Comparison of ENCODE assay signal across 10 cellular contexts in the genomic region with DNA sequence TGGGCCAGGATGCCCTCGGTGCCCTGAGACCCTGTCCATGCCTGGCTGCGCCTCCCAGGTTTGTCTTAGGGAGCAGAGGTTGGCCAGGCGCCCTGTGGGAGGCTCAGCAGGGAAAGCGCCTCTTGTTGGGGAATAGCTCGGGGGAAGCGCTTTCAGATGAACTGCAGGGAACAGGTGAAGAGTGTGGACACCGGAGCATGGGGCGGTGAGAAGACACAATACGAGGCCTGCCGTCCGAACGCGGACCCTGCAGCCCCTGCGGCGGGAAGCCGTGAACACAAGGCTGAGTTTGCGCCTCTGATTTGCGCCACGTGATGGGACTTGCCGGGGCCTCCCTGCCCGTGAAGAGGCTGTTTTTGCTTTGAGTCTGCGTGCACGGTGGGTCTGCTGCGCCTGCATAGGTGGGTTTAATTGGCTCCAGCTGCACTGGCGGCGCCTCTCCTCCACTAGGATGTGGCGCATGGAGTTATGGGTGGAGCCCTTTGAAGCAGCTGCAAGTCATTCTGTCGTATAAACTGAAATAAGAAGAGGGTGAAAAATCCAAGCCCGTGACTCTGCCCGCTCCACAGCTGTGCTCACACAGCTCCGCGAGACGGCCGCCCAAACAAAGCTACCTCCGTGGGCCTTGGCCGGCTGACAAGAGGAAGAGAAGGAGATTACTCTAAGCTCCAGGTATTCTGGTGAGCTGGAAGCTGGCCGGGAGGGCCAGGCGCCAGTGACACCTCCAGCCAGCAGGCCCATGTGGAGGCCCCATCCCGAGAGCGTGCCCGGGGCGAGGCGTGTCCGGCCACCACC.
DNase-seq lines count a peak whose midpoint lies in the region; ATAC-seq and TF ChIP-seq lines count a peak whose summit lies in the region.
"Had no signal": no experiment of that assay in that cellular context is flagged by ENCODE, and none has a peak within 500 bp of the region (broad histone marks: within the 10 kb centered on the region; RNA-seq: fewer than 3 reads in every experiment).

No MANE protein-coding gene starts in this region.

- H3K18ac ChIP-seq in trophoblast cell (ENCODE audit: low read length): no peak overlapping the region

- no TSS peak for BruUV-seq in A673 (replicated peaks; lab: Mats Ljungman, UMichigan)

- H3K4ac ChIP-seq in trophoblast cell (ENCODE audit: low read depth, low read length): no peak overlapping the region

- peaks cover 6% of the 10 kb centered on the region for H3K9me3 ChIP-seq in A673 (ENCODE audit: low read depth, low read length, poor library complexity, severe bottlenecking)
- H3K9me3 ChIP-seq in trophoblast cell (ENCODE audit: insufficient read depth, low read depth, low read length): peaks cover 22% of the 10 kb centered on the region

- DNase-seq in COR-L47 (lab: John Stamatoyannopoulos, UW) (peak; percentile 98), NCI-H2029 treated with DMSO at 0.1 percent for 48 hours (lab: John Stamatoyannopoulos, UW) (peak; percentile 32), epithelial cell of prostate (ENCODE audit: low read depth, low spot score) (peak; percentile 29), A673 (ENCODE audit: low spot score) (no peak), trophoblast cell (no peak)
- no peak for DNase-seq in stimulated activated CD4-positive, alpha-beta T cell treated with anti-CD3 and anti-CD28 coated beads, Interleukin-4, amount 100 ng/mL, for 4 hours
- DNase-seq in effector memory CD8-positive, alpha-beta T cell: no peak
- DNase-seq: cortex of kidney had no signal

- no peak overlapping the region for H3K4me3 ChIP-seq in A673 (ENCODE audit: low read depth, low read length, poor library complexity, severe bottlenecking)
- H3K4me3 ChIP-seq in trophoblast cell (ENCODE audit: low read depth, low read length): no peak overlapping the region

- no peak overlapping the region for H4K91ac ChIP-seq in trophoblast cell (ENCODE audit: low read depth, low read length)

- H3K27ac ChIP-seq in epithelial cell of prostate (no peak overlapping the region), A673 (ENCODE audit: low read depth, low read length, poor library complexity, severe bottlenecking) (no peak overlapping the region), trophoblast cell (ENCODE audit: low read depth, low read length) (no peak overlapping the region)

- peak overlapping the region; percentile 93 to 98 (median 95) for H3K27ac Mint-ChIP-seq in nephron
- peak overlapping the region in 1 of 2 donors; percentile 31 for H3K27ac Mint-ChIP-seq in effector memory CD8-positive, alpha-beta T cell
- H3K27ac Mint-ChIP-seq: stimulated activated naive CD8-positive, alpha-beta T cell treated with anti-CD3 and anti-CD28 coated beads, Interleukin-15, Interleukin-2, amounts not matched to agents 100 ng/mL and 50 ng/mL, for 24 hours had no signal

- no peak overlapping the region for H2AK5ac ChIP-seq in trophoblast cell (ENCODE audit: low read length)

- WGBS in trophoblast cell (ENCODE audit: extremely low coverage, insufficient coverage, insufficient read length): no CpG with 5 or more reads among the region's 44 CpGs

- peaks cover 4% of the 10 kb centered on the region for H3K4me1 ChIP-seq in A673 (ENCODE audit: insufficient read depth, low read length, poor library complexity, severe bottlenecking)
- no peaks in the 10 kb centered on the region for H3K4me1 ChIP-seq in trophoblast cell (ENCODE audit: control insufficient read depth in 1 of 2, insufficient read depth in 2 of 2, low read length in 2 of 2)

- peak overlapping the region; percentile 41 to 70 (median 69) for H3K4me3 Mint-ChIP-seq in nephron
- H3K4me3 Mint-ChIP-seq in effector memory CD8-positive, alpha-beta T cell: no peak overlapping the region
- H3K4me3 Mint-ChIP-seq: stimulated activated naive CD8-positive, alpha-beta T cell treated with anti-CD3 and anti-CD28 coated beads, Interleukin-15, Interleukin-2, amounts not matched to agents 100 ng/mL and 50 ng/mL, for 24 hours had no signal

- no peaks in the 10 kb centered on the region for H3K79me2 ChIP-seq in trophoblast cell (ENCODE audit: control insufficient read depth, insufficient read depth, low read length, poor library complexity)

- no peak overlapping the region for H3K9ac ChIP-seq in trophoblast cell (ENCODE audit: low read length)

- H3K27me3 ChIP-seq in A673 (replicated peaks; ENCODE audit: insufficient read depth, low read depth, low read length, poor library complexity) (no peaks in the 10 kb centered on the region), trophoblast cell (ENCODE audit: insufficient read depth, low read length) (no peaks in the 10 kb centered on the region)

- peaks cover 5% of the 10 kb centered on the region for H3K27me3 Mint-ChIP-seq in nephron (ENCODE audit: low read depth)
- H3K27me3 Mint-ChIP-seq in effector memory CD8-positive, alpha-beta T cell: peaks cover 8 to 11% of the 10 kb centered on the region in 2 donors
- H3K27me3 Mint-ChIP-seq: stimulated activated naive CD8-positive, alpha-beta T cell treated with anti-CD3 and anti-CD28 coated beads, Interleukin-15, Interleukin-2, amounts not matched to agents 100 ng/mL and 50 ng/mL, for 24 hours had no signal

- H4K12ac ChIP-seq in trophoblast cell (ENCODE audit: low read depth, low read length): no peak overlapping the region

- ATAC-seq in effector memory CD8-positive, alpha-beta T cell (replicated peaks): no peak

- H3K9me3 Mint-ChIP-seq in nephron: peaks cover 11% of the 10 kb centered on the region
- H3K9me3 Mint-ChIP-seq in effector memory CD8-positive, alpha-beta T cell: peaks cover 8 to 22% of the 10 kb centered on the region in 2 donors

- H2BK120ac ChIP-seq in trophoblast cell (ENCODE audit: insufficient read depth, low read length, poor library complexity): no peak overlapping the region

- no peak overlapping the region for H2BK5ac ChIP-seq in trophoblast cell (ENCODE audit: low read depth, low read length, poor library complexity)

- intact Hi-C loops in A673 (cut with micrococcal nuclease; ENCODE audit: unreplicated experiment): no loop called here

- H3K23ac ChIP-seq in trophoblast cell (ENCODE audit: low read length): no peak overlapping the region

- POLR2A ChIA-PET in A673 (lab: Charles Lee; ENCODE audit: low non-redundant PET): no interaction called here

- no peaks in the 10 kb centered on the region for H3K79me1 ChIP-seq in trophoblast cell (ENCODE audit: low read length)

- H3K36me3 ChIP-seq in A673 (ENCODE audit: insufficient read depth, low read length, poor library complexity, severe bottlenecking): no peaks in the 10 kb centered on the region
- H3K36me3 ChIP-seq in trophoblast cell (ENCODE audit: control insufficient read depth in 1 of 2, insufficient read depth in 2 of 2, low read length in 2 of 2): no peaks in the 10 kb centered on the region

- no peak overlapping the region for H2BK12ac ChIP-seq in trophoblast cell (ENCODE audit: low read length)

- no peak overlapping the region for H4K8ac ChIP-seq in trophoblast cell (ENCODE audit: low read depth, low read length)

- H3K4me1 Mint-ChIP-seq in nephron: peaks cover 52% of the 10 kb centered on the region
- H3K4me1 Mint-ChIP-seq in effector memory CD8-positive, alpha-beta T cell (ENCODE audit: low read depth in 2 of 2): peaks cover 0 to 4% of the 10 kb centered on the region in 2 donors

- TF ChIP-seq CTCF in nephron (IDR thresholded peaks at IDR 0.05; ENCODE audit: unreplicated experiment in 3 of 3) (peak in 1 of 3 experiments; percentile 8), A673 (conservative IDR thresholded peaks at IDR 0.05; ENCODE audit: low read depth, low read length) (no peak)

- no peak overlapping the region for H3K4me2 ChIP-seq in trophoblast cell (ENCODE audit: low read length)

- H3K36me3 Mint-ChIP-seq in nephron (ENCODE audit: low read depth): peaks cover 7% of the 10 kb centered on the region
- H3K36me3 Mint-ChIP-seq in effector memory CD8-positive, alpha-beta T cell (ENCODE audit: insufficient read depth): peaks cover 3% of the 10 kb centered on the region

- CTCF ChIA-PET in A673 (lab: Charles Lee): no interaction called here

- no peak overlapping the region for H3K14ac ChIP-seq in trophoblast cell (ENCODE audit: low read length)

- no peak overlapping the region for H2AFZ ChIP-seq in trophoblast cell (ENCODE audit: insufficient read depth, low read length, poor library complexity)

Comparison
In these comparisons a context has a peak if more than half of its experiments do, and no peak if none do; other contexts are left out.
1. DNase-seq: peak in COR-L47 (single experiment), NCI-H2029 treated with DMSO at 0.1 percent for 48 hours (single experiment) and epithelial cell of prostate (single experiment); none in stimulated activated CD4-positive, alpha-beta T cell treated with anti-CD3 and anti-CD28 coated beads, Interleukin-4, amount 100 ng/mL, for 4 hours (0 of 2), effector memory CD8-positive, alpha-beta T cell (0 of 3), A673 (single experiment) and trophoblast cell (0 of 2).
2. H3K4me3 Mint-ChIP-seq: peak in nephron (3 of 3); none in effector memory CD8-positive, alpha-beta T cell (0 of 2).